20 cellular contexts compared by ENCODE assay signal in genomic region chr1:54112027-54112426, GRCh38. TPM values are rescaled to one million over a fixed set of nuclear protein-coding genes. Genes with fewer than 3 reads are reported as not detected.
DNase-seq lines count a peak whose midpoint lies in the region; ATAC-seq and TF ChIP-seq lines count a peak whose summit lies in the region.
"Had no signal": no experiment of that assay in that cellular context is flagged by ENCODE, and none has a peak within 500 bp of the region (broad histone marks: within the 10 kb centered on the region; RNA-seq: fewer than 3 reads in every experiment).

No MANE protein-coding gene starts in this region.

- DNase-seq in activated CD8-positive, alpha-beta memory T cell treated with anti-CD3 and anti-CD28 coated beads for 24 hours: peak; percentile 17
- DNase-seq in activated CD8-positive, alpha-beta memory T cell treated with anti-CD3 and anti-CD28 coated beads, Interleukin-2, amount 50 U/mL, for 4 hours: no peak
- DNase-seq in WERI-Rb-1 (no peak), left lobe of liver (ENCODE audit: low spot score) (peak; percentile 24), spleen (peak; percentile 33), Karpas-422 (no peak)
- DNase-seq in effector memory CD4-positive, alpha-beta T cell: no peak
- DNase-seq: 8988T; CD4-positive, alpha-beta memory T cell; DMS153; DMS79; GDM1; HFFc6 had no signal

- no peak overlapping the region for H2AFZ ChIP-seq in Karpas-422 (ENCODE audit: low read length)
- H2AFZ ChIP-seq: GM23338 had no signal

- H3K4me1 ChIP-seq in spleen: peaks cover 0 to 20% (median 12%) of the 10 kb centered on the region in 6 donors
- H3K4me1 ChIP-seq in effector memory CD4-positive, alpha-beta T cell (ENCODE audit: control insufficient read depth, insufficient read depth, low read length, poor library complexity, severe bottlenecking): no peaks in the 10 kb centered on the region
- no peaks in the 10 kb centered on the region for H3K4me1 ChIP-seq in Karpas-422 (ENCODE audit: low read length)
- H3K4me1 ChIP-seq: BLaER1 had no signal

- ATAC-seq in left lobe of liver: no peak
- ATAC-seq: GM23338, HCT116 had no signal

- H3K27me3 ChIP-seq in WERI-Rb-1 (ENCODE audit: insufficient read depth, low read depth, severe bottlenecking): no peaks in the 10 kb centered on the region
- H3K27me3 ChIP-seq in spleen (replicated peaks in 1 of 7): no peaks in the 10 kb centered on the region
- H3K27me3 ChIP-seq in effector memory CD4-positive, alpha-beta T cell (replicated peaks; ENCODE audit: control insufficient read depth, insufficient read depth, low read length, poor library complexity, severe bottlenecking): no peaks in the 10 kb centered on the region
- no peaks in the 10 kb centered on the region for H3K27me3 ChIP-seq in Karpas-422 (ENCODE audit: low read length)
- H3K27me3 ChIP-seq: BLaER1 had no signal

- TF ChIP-seq CTCF in WERI-Rb-1 (IDR thresholded peaks at IDR 0.05; ENCODE audit: low read depth, low read length) (no peak), spleen (IDR thresholded peaks at IDR 0.05 in 8 of 11, conservative IDR thresholded peaks at IDR 0.05 in 3 of 11) (no peak)

- H3K4me2 ChIP-seq in Karpas-422 (ENCODE audit: low read depth, low read length, poor library complexity, severe bottlenecking): no peak overlapping the region
- H3K4me2 ChIP-seq: BLaER1, GM23338 had no signal

- WGBS in spleen, 5 donors: 91 to 95% (median 92%) methylated on average over 7 of the region's 7 CpGs

- no peaks in the 10 kb centered on the region for H3K9me2 ChIP-seq in Karpas-422 (replicated peaks; ENCODE audit: insufficient read depth, low read length)

- intact Hi-C loops in spleen (cut with DNase I; ENCODE audit: low total_unique reads): no loop called here

- H3K27ac ChIP-seq in WERI-Rb-1 (peak overlapping the region; percentile 81), spleen (peak overlapping the region in 5 of 8 donors; percentile 41 to 72 (median 62)), Karpas-422 (ENCODE audit: low read length) (no peak overlapping the region)
- no peak overlapping the region for H3K27ac ChIP-seq in effector memory CD4-positive, alpha-beta T cell (ENCODE audit: insufficient read depth, low read length, poor library complexity, severe bottlenecking)
- H3K27ac ChIP-seq: BLaER1 had no signal

- H3K36me3 ChIP-seq in WERI-Rb-1 (no peaks in the 10 kb centered on the region), spleen (no peaks in the 10 kb centered on the region), Karpas-422 (ENCODE audit: insufficient read depth, low read length) (no peaks in the 10 kb centered on the region)
- H3K36me3 ChIP-seq in effector memory CD4-positive, alpha-beta T cell (ENCODE audit: control insufficient read depth, insufficient read depth, low read length): no peaks in the 10 kb centered on the region
- H3K36me3 ChIP-seq: BLaER1 had no signal

- no peak overlapping the region for H3K9ac ChIP-seq in Karpas-422 (ENCODE audit: low read length)
- H3K9ac ChIP-seq: BLaER1 had no signal

- no peaks in the 10 kb centered on the region for H3K79me2 ChIP-seq in Karpas-422 (ENCODE audit: low read length)

- H4K20me1 ChIP-seq in Karpas-422 (ENCODE audit: insufficient read depth, low read depth, low read length): no peaks in the 10 kb centered on the region
- H4K20me1 ChIP-seq: BLaER1 had no signal

- H3K9me3 ChIP-seq in WERI-Rb-1 (ENCODE audit: severe bottlenecking) (no peaks in the 10 kb centered on the region), spleen (no peaks in the 10 kb centered on the region), Karpas-422 (ENCODE audit: low read length) (no peaks in the 10 kb centered on the region)
- H3K9me3 ChIP-seq in effector memory CD4-positive, alpha-beta T cell (ENCODE audit: control insufficient read depth, low read length): no peaks in the 10 kb centered on the region
- H3K9me3 ChIP-seq: BLaER1 had no signal

- TF ChIP-seq POLR2A in spleen (IDR thresholded peaks at IDR 0.05): no peak

- no peak overlapping the region for H3K4me3 ChIP-seq in WERI-Rb-1 (ENCODE audit: low read depth, low read length)
- no peak overlapping the region for H3K4me3 ChIP-seq in spleen
- no peak overlapping the region for H3K4me3 ChIP-seq in effector memory CD4-positive, alpha-beta T cell (ENCODE audit: insufficient read depth, low read depth, low read length, poor library complexity, severe bottlenecking)
- no peak overlapping the region for H3K4me3 ChIP-seq in Karpas-422 (ENCODE audit: low read length)
- H3K4me3 ChIP-seq: BLaER1, GM23338 had no signal

RNA-seq across cellular contexts. Expression of gene CDCP2, which starts 40.8 kb away (rescaled TPM):
- total RNA-seq in left lobe of liver: not detected
- total RNA-seq in spleen: 1 to 10 TPM in 2 of 7 donors, under 1 TPM in 5; 0.23 to 1.6 (median 0.85) TPM
- polyA plus RNA-seq in spleen: not detected
- total RNA-seq in Karpas-422 (2014; rRNA removed; shearing (Covaris generic); ENCODE audit: low replicate concordance): not detected in 2 replicates
- total RNA-seq: A673, Daoy, GM23338, HFFc6 had no signal
- polyA plus RNA-seq: AG04450; CD14-positive monocyte; CD4-positive, alpha-beta memory T cell; GM23338 had no signal

RNA-seq across cellular contexts. Expression of gene TCEANC2, which starts 58.6 kb away (rescaled TPM):
- total RNA-seq in left lobe of liver (2.9 TPM), spleen (10 to 100 TPM in 2 of 7 donors, 1 to 10 TPM in 5; 4.9 to 12.7 (median 6.8) TPM)
- polyA plus RNA-seq in spleen: 1 to 10 TPM; 1.9 to 2.7 (median 2.7) TPM
- 5.3 and 10.6 TPM in 2 replicates for total RNA-seq in Karpas-422 (2014; rRNA removed; shearing (Covaris generic); ENCODE audit: low replicate concordance)

RNA-seq across cellular contexts. Expression of gene TMEM59, which starts 59.0 kb away (rescaled TPM):
- total RNA-seq in left lobe of liver: 275 TPM
- 100 to 1,000 TPM; 215 to 295 (median 231) TPM for total RNA-seq in spleen
- polyA plus RNA-seq in spleen: 100 to 1,000 TPM in 2 of 3 donors, 10 to 100 TPM in 1; 73.1 to 119 (median 111) TPM
- total RNA-seq in Karpas-422 (2014; rRNA removed; shearing (Covaris generic); ENCODE audit: low replicate concordance): 168 and 261 TPM in 2 replicates

Comparison
In these comparisons a context has a peak if more than half of its experiments do, and no peak if none do; other contexts are left out.
1. DNase-seq: peak in activated CD8-positive, alpha-beta memory T cell treated with anti-CD3 and anti-CD28 coated beads for 24 hours (single experiment), left lobe of liver (single experiment) and spleen (single experiment); none in activated CD8-positive, alpha-beta memory T cell treated with anti-CD3 and anti-CD28 coated beads, Interleukin-2, amount 50 U/mL, for 4 hours (single experiment), WERI-Rb-1 (single experiment), effector memory CD4-positive, alpha-beta T cell (0 of 3) and Karpas-422 (single experiment).
2. H3K27ac ChIP-seq: peak in WERI-Rb-1 (single experiment) and spleen (5 of 8); none in effector memory CD4-positive, alpha-beta T cell (single experiment) and Karpas-422 (single experiment).